In the genomic region with DNA sequence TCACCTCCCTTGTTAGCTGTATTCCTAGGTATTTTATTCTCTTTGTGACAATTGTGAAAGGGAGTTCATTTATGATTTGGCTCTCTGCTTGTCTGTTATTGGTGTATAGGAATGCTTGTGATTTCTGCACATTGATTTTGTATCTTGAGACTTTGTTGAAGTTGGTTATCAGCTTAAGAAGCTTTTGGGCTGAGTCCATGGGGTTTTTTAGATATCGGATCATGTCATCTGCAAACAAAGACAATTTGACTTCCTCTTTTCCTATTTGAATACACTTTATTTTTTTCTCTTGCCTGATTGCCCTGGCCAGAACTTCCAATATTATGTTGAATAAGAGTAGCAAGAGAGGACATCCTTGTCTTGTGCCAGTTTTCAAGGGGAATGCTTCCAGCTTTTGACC, we compare ENCODE assay signal across 3 cellular contexts.
TF ChIP-seq lines count a peak whose summit lies in the region.

No MANE protein-coding gene starts in this region.

TF ChIP-seq in GM12891, 5 proteins besides CTCF, POLR2A, EP300 and RAD21:
- TF ChIP-seq SPI1 (IDR thresholded peaks at IDR 0.05; ENCODE audit: low read depth, low read length) = peak; percentile 38; the same call in 1 of the 2 replicates

TF ChIP-seq in GM12878, 131 proteins besides CTCF, POLR2A, EP300 and RAD21:
- TF ChIP-seq SPI1 (IDR thresholded peaks at IDR 0.05; ENCODE audit: borderline replicate concordance, insufficient read depth, low read depth, low read length) = peak; percentile 35; the same call in 1 of the 2 replicates
TF ChIP-seq in GM12878: peak in this region for 1; not testable (repeated sequence) for 130.

TF ChIP-seq in K562, 482 proteins besides CTCF, POLR2A, EP300 and RAD21:
- peak; percentile 66 for TF ChIP-seq ARID1B (IDR thresholded peaks at IDR 0.05)
- TF ChIP-seq CBFA2T3 (IDR thresholded peaks at IDR 0.05) = peak; percentile 33
- TF ChIP-seq KDM1A (IDR thresholded peaks at IDR 0.05) = peak; percentile 45 to 56; a peak in 3 of 4 replicates
- TF ChIP-seq FOXA3 (CRISPR knock-in tag; conservative IDR thresholded peaks at IDR 0.05 in 1 of 2, IDR thresholded peaks at IDR 0.05 in 1 of 2) = peak in 1 of 2 experiments; percentile 69; a peak in 2 of 4 replicates
- peak; percentile 74; the same call in 1 of the 2 replicates for TF ChIP-seq SMARCE1 (IDR thresholded peaks at IDR 0.05)
- TF ChIP-seq HDAC2 (IDR thresholded peaks at IDR 0.05) = 0 out of 2 replicates have a peak, but pooled peaks have one; percentile 23
- TF ChIP-seq CBFA2T2 (conservative IDR thresholded peaks at IDR 0.05) = 0 out of 2 replicates have a peak, but pooled peaks have one; percentile 17
- peak; percentile 52; the same call in 1 of the 2 replicates for TF ChIP-seq FOXJ2 (tag; IDR thresholded peaks at IDR 0.05)
- TF ChIP-seq SMARCA4 (IDR thresholded peaks at IDR 0.05) = peak; percentile 57; the same call in 1 of the 2 replicates
- TF ChIP-seq SPI1 (IDR thresholded peaks at IDR 0.05; ENCODE audit: borderline replicate concordance, low read depth, low read length) = peak; percentile 82
- peak; percentile 59; the same call in 1 of the 2 replicates for TF ChIP-seq SOX6 (IDR thresholded peaks at IDR 0.05)
- TF ChIP-seq MTA2 (IDR thresholded peaks at IDR 0.05; ENCODE audit: low read depth) = 0 out of 2 replicates have a peak, but pooled peaks have one; percentile 18
- TF ChIP-seq RCOR1 (IDR thresholded peaks at IDR 0.05; ENCODE audit: borderline replicate concordance in 1 of 2, low read depth in 2 of 2, low read length in 2 of 2) = peak in 1 of 2 experiments; percentile 41; a peak in 1 of 4 replicates
